29 cellular contexts compared by ENCODE assay signal in the genomic region with DNA sequence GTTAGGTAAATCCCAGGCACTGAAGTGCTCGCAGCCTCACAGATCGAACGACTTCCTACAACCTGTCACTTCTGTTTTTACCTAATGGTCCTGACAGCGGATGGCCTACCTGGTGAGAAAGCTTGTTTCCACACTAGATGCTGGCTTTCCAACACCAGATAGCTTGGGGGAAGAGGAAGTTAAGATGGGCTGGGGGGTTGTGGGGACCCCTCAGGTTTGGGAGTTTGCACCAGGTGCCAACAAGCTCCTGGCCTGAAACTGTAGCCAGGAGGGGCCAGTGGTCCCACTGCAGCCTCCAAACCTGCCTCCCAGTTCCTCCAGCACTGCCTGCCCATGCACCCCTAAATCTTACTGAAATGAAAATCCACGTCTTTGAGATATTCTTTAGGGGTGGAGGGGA.
"Had no signal": no experiment of that assay in that cellular context is flagged by ENCODE, and none has a peak within 500 bp of the region (broad histone marks: within the 10 kb centered on the region; RNA-seq: fewer than 3 reads in every experiment).

No MANE protein-coding gene starts in this region.

- FAIRE-seq: bronchial epithelial cell, colon, keratinocyte had no signal

- H3K9ac ChIP-seq: parathyroid adenoma had no signal

- H3K27ac ChIP-seq: hepatocyte, parathyroid adenoma, thoracic aorta, uterus had no signal

- H3K4me3 Mint-ChIP-seq: activated B cell treated with CpG ODN at 0.5 μM for 24 hours; activated CD4-positive, alpha-beta memory T cell treated with anti-CD3 and anti-CD28 coated beads for 36 hours; activated T-cell treated with anti-CD3 and anti-CD28 coated beads, Interleukin-2, amount 50 U/mL, for 72 hours; mesothelial cell of epicardium; naive thymus-derived CD4-positive, alpha-beta T cell; stimulated activated naive CD8-positive, alpha-beta T cell treated with anti-CD3 and anti-CD28 coated beads, Interleukin-15, Interleukin-2, amounts not matched to agents 100 ng/mL and 50 ng/mL, for 24 hours; T-helper 2 cell treated with Interferon-gamma antibody and Interleukin-4, amounts not matched to agents 5 μg/mL and 100 μg/mL, for 36 hours had no signal

- H3K4me3 ChIP-seq: gastrocnemius medialis, hepatocyte, thoracic aorta, uterus had no signal

- H3K27ac Mint-ChIP-seq: activated B cell treated with CpG ODN at 0.5 μM for 24 hours; activated CD4-positive, alpha-beta memory T cell treated with anti-CD3 and anti-CD28 coated beads for 36 hours; activated T-cell treated with anti-CD3 and anti-CD28 coated beads, Interleukin-2, amount 50 U/mL, for 72 hours; mesothelial cell of epicardium; naive thymus-derived CD4-positive, alpha-beta T cell; stimulated activated naive CD8-positive, alpha-beta T cell treated with anti-CD3 and anti-CD28 coated beads, Interleukin-15, Interleukin-2, amounts not matched to agents 100 ng/mL and 50 ng/mL, for 24 hours; T-helper 2 cell treated with Interferon-gamma antibody and Interleukin-4, amounts not matched to agents 5 μg/mL and 100 μg/mL, for 36 hours had no signal

- H3K27me3 Mint-ChIP-seq: activated B cell treated with CpG ODN at 0.5 μM for 24 hours; activated CD4-positive, alpha-beta memory T cell treated with anti-CD3 and anti-CD28 coated beads for 36 hours; naive thymus-derived CD4-positive, alpha-beta T cell; stimulated activated naive CD8-positive, alpha-beta T cell treated with anti-CD3 and anti-CD28 coated beads, Interleukin-15, Interleukin-2, amounts not matched to agents 100 ng/mL and 50 ng/mL, for 24 hours had no signal

- H3K36me3 ChIP-seq: uterus had no signal

- H3K4me1 ChIP-seq: uterus had no signal

- H3K9me3 ChIP-seq: gastrocnemius medialis, thoracic aorta, uterus had no signal

- H3K27me3 ChIP-seq: gastrocnemius medialis, hepatocyte, uterus had no signal

- DNase-seq: activated B cell treated with CpG ODN at 0.5 μM for 24 hours; activated CD4-positive, alpha-beta memory T cell treated with anti-CD3 and anti-CD28 coated beads for 36 hours; activated naive CD4-positive, alpha-beta T cell; activated T-cell treated with anti-CD3 and anti-CD28 coated beads for 4 hours; activated T-cell treated with anti-CD3 and anti-CD28 coated beads, Interleukin-2, amount 50 U/mL, for 72 hours; dermis blood vessel endothelial cell; effector memory CD4-positive, alpha-beta T cell; erythroblast; gastrocnemius medialis; glutamatergic neuron; left cardiac atrium; left ventricle myocardium superior; naive thymus-derived CD4-positive, alpha-beta T cell; occipital lobe; right cardiac atrium; stimulated activated CD4-positive, alpha-beta T cell treated with anti-CD3 and anti-CD28 coated beads, Interleukin-2, amount 100 ng/mL, for 48 hours; T-helper 1 cell; trophoblast cell; uterus had no signal

- ATAC-seq: activated naive CD4-positive, alpha-beta T cell treated with anti-CD3 and anti-CD28 coated beads, Interleukin-2, amount 50 U/mL, for 72 hours; activated T-cell treated with anti-CD3 and anti-CD28 coated beads, Interleukin-2, amount 50 U/mL, for 72 hours; gastrocnemius medialis; left cardiac atrium; left ventricle myocardium superior; naive thymus-derived CD4-positive, alpha-beta T cell; right cardiac atrium had no signal

- H2AFZ ChIP-seq: hepatocyte, parathyroid adenoma had no signal

- H3K4me2 ChIP-seq: hepatocyte had no signal
